8 cellular contexts compared by ENCODE assay signal in genomic region chr7:44309271-44310091, GRCh38. TPM values are rescaled to one million over a fixed set of nuclear protein-coding genes. Genes with fewer than 3 reads are reported as not detected.
DNase-seq lines count a peak whose midpoint lies in the region; ATAC-seq and TF ChIP-seq lines count a peak whose summit lies in the region.

No MANE protein-coding gene starts in this region.

- H3K9me3 ChIP-seq in thoracic aorta: no peaks in the 10 kb centered on the region

- no peaks in the 10 kb centered on the region for H3K9me3 Mint-ChIP-seq in activated CD4-positive, alpha-beta memory T cell treated with anti-CD3 and anti-CD28 coated beads, Interleukin-2, amount 10 ng/mL, durations not matched to agents 7 days and 5 days
- peaks cover 0 to 5% (median 0%) of the 10 kb centered on the region in 9 donors for H3K9me3 Mint-ChIP-seq in naive thymus-derived CD8-positive, alpha-beta T cell

- H3K4me3 ChIP-seq in fibroblast of mammary gland (ENCODE audit: control insufficient read depth, low read depth, low read length): peak overlapping the region; percentile 33
- peak overlapping the region; percentile 68 for H3K4me3 ChIP-seq in thoracic aorta

- H3K4me1 ChIP-seq in thoracic aorta (ENCODE audit: control insufficient read depth in 1 of 2, low read depth in 2 of 2): peaks cover 0 to 10% of the 10 kb centered on the region in 2 donors

- H3K27me3 ChIP-seq in thoracic aorta (replicated peaks; ENCODE audit: insufficient read depth): no peaks in the 10 kb centered on the region

- no peak overlapping the region for H3K4me3 Mint-ChIP-seq in activated CD4-positive, alpha-beta memory T cell treated with anti-CD3 and anti-CD28 coated beads, Interleukin-2, amount 10 ng/mL, durations not matched to agents 7 days and 5 days
- peak overlapping the region in 9 of 10 donors; percentile 43 to 74 (median 61) for H3K4me3 Mint-ChIP-seq in naive thymus-derived CD8-positive, alpha-beta T cell

- peaks cover 8% of the 10 kb centered on the region for H3K4me1 Mint-ChIP-seq in activated CD4-positive, alpha-beta memory T cell treated with anti-CD3 and anti-CD28 coated beads, Interleukin-2, amount 10 ng/mL, durations not matched to agents 7 days and 5 days
- peaks cover 0 to 5% (median 3%) of the 10 kb centered on the region in 4 donors for H3K4me1 Mint-ChIP-seq in naive thymus-derived CD8-positive, alpha-beta T cell

- H3K27me3 Mint-ChIP-seq in activated CD4-positive, alpha-beta memory T cell treated with anti-CD3 and anti-CD28 coated beads, Interleukin-2, amount 10 ng/mL, durations not matched to agents 7 days and 5 days: peaks cover 17% of the 10 kb centered on the region
- peaks cover 0 to 21% (median 7%) of the 10 kb centered on the region in 5 donors for H3K27me3 Mint-ChIP-seq in naive thymus-derived CD8-positive, alpha-beta T cell

- H3K36me3 ChIP-seq in thoracic aorta: no peaks in the 10 kb centered on the region

- H3K36me3 Mint-ChIP-seq in activated CD4-positive, alpha-beta memory T cell treated with anti-CD3 and anti-CD28 coated beads, Interleukin-2, amount 10 ng/mL, durations not matched to agents 7 days and 5 days (ENCODE audit: low read depth): no peaks in the 10 kb centered on the region
- no peaks in the 10 kb centered on the region for H3K36me3 Mint-ChIP-seq in naive thymus-derived CD8-positive, alpha-beta T cell

- H3K27ac ChIP-seq in thoracic aorta: no peak overlapping the region

- TF ChIP-seq CTCF in fibroblast of mammary gland (conservative IDR thresholded peaks at IDR 0.05; ENCODE audit: control insufficient read depth, insufficient read depth, low read depth, low read length) (no peak), thoracic aorta (IDR thresholded peaks at IDR 0.05) (no peak)

- no peak overlapping the region for H3K27ac Mint-ChIP-seq in activated CD4-positive, alpha-beta memory T cell treated with anti-CD3 and anti-CD28 coated beads, Interleukin-2, amount 10 ng/mL, durations not matched to agents 7 days and 5 days
- no peak overlapping the region for H3K27ac Mint-ChIP-seq in naive thymus-derived CD8-positive, alpha-beta T cell

- ATAC-seq in naive thymus-derived CD8-positive, alpha-beta T cell: peak; percentile 80 to 98
- no peak for ATAC-seq in thoracic aorta (ENCODE audit: insufficient number of reproducible peaks, low FRiP score, low read depth)
- no peak for ATAC-seq in HG02852 (IDR thresholded peaks at IDR 0.05; ENCODE audit: unreplicated experiment)

- CTCF ChIA-PET in activated CD4-positive, alpha-beta memory T cell treated with anti-CD3 and anti-CD28 coated beads, Interleukin-2, amount 10 ng/mL, durations not matched to agents 7 days and 5 days (lab: Charles Lee): no interaction called here

- DNase-seq in NCI-H748 (lab: John Stamatoyannopoulos, UW; ENCODE audit: unreplicated experiment) (peak; percentile 72), NCI-H748 treated with DMSO at 0.1 percent for 48 hours (lab: John Stamatoyannopoulos, UW) (no peak), fibroblast of mammary gland (ENCODE audit: low read depth) (peak; percentile 57), thoracic aorta (ENCODE audit: low spot score) (no peak), DMS 273 treated with DMSO at 0.1 percent for 48 hours (lab: John Stamatoyannopoulos, UW) (no peak)
- peak; percentile 31 for DNase-seq in activated CD4-positive, alpha-beta memory T cell treated with anti-CD3 and anti-CD28 coated beads, Interleukin-2, amount 10 ng/mL, durations not matched to agents 7 days and 5 days
- peak in 9 of 10 donors; percentile 8 to 64 (median 17) for DNase-seq in naive thymus-derived CD8-positive, alpha-beta T cell

- POLR2A ChIA-PET in activated CD4-positive, alpha-beta memory T cell treated with anti-CD3 and anti-CD28 coated beads, Interleukin-2, amount 10 ng/mL, durations not matched to agents 7 days and 5 days (lab: Charles Lee): no interaction called here
- POLR2A ChIA-PET in naive thymus-derived CD8-positive, alpha-beta T cell (lab: Charles Lee): no interaction called here

RNA-seq across cellular contexts. Expression of gene CAMK2B, which starts 15.9 kb away (rescaled TPM):
- total RNA-seq in activated CD4-positive, alpha-beta memory T cell treated with anti-CD3 and anti-CD28 coated beads, Interleukin-2, amount 10 ng/mL, durations not matched to agents 7 days and 5 days: under 1 TPM in 1 of 2 experiments, not detected in 1; 0.10 TPM
- total RNA-seq in naive thymus-derived CD8-positive, alpha-beta T cell: not detected
- polyA plus RNA-seq in naive thymus-derived CD8-positive, alpha-beta T cell: not detected
- 1 to 10 TPM; 1.5 to 2.8 TPM for total RNA-seq in thoracic aorta

Comparison
In these comparisons a context has a peak if more than half of its experiments do, and no peak if none do; other contexts are left out.
1. DNase-seq: peak in NCI-H748 (single experiment), activated CD4-positive, alpha-beta memory T cell treated with anti-CD3 and anti-CD28 coated beads, Interleukin-2, amount 10 ng/mL, durations not matched to agents 7 days and 5 days (single experiment), fibroblast of mammary gland (single experiment) and naive thymus-derived CD8-positive, alpha-beta T cell (9 of 10); none in NCI-H748 treated with DMSO at 0.1 percent for 48 hours (single experiment), thoracic aorta (single experiment) and DMS 273 treated with DMSO at 0.1 percent for 48 hours (single experiment).
2. ATAC-seq: peak in naive thymus-derived CD8-positive, alpha-beta T cell (2 of 2); none in thoracic aorta (single experiment) and HG02852 (single experiment).